Comparison of ENCODE assay signal across 9 cellular contexts in genomic region chr17:7405413-7405881, GRCh38. TPM values are rescaled to one million over a fixed set of nuclear protein-coding genes. Genes with fewer than 3 reads are reported as not detected.
A peak's percentile ranks its signal among the peaks of the same experiment; 100 is the strongest.
DNase-seq lines count a peak whose midpoint lies in the region; ATAC-seq lines count a peak whose summit lies in the region.
"Had no signal": no experiment of that assay in that cellular context is flagged by ENCODE, and none has a peak within 500 bp of the region (broad histone marks: within the 10 kb centered on the region; RNA-seq: fewer than 3 reads in every experiment).

No MANE protein-coding gene starts in this region.

- intact Hi-C loops in posterior vena cava (cut with DNase I), result no loop called here

- H3K27ac Mint-ChIP-seq in stimulated activated naive CD8-positive, alpha-beta T cell treated with anti-CD3 and anti-CD28 coated beads, Interleukin-15, Interleukin-2, amounts not matched to agents 100 ng/mL and 50 ng/mL, for 24 hours, result no peak overlapping the region

- H3K36me3 ChIP-seq in muscle layer of colon (ENCODE audit: insufficient read depth, low read length), result no peaks in the 10 kb centered on the region

- H3K27me3 Mint-ChIP-seq in stimulated activated naive CD8-positive, alpha-beta T cell treated with anti-CD3 and anti-CD28 coated beads, Interleukin-15, Interleukin-2, amounts not matched to agents 100 ng/mL and 50 ng/mL, for 24 hours, result no peaks in the 10 kb centered on the region

- no peak for ATAC-seq in stimulated activated naive CD8-positive, alpha-beta T cell treated with anti-CD3 and anti-CD28 coated beads, Interleukin-15, Interleukin-2, amounts not matched to agents 100 U/mL and 50 U/mL, for 24 hours
- no peak for ATAC-seq in HG03457 (IDR thresholded peaks at IDR 0.05; ENCODE audit: unreplicated experiment)

- H3K9me3 ChIP-seq in muscle layer of colon (ENCODE audit: low read length), result no peaks in the 10 kb centered on the region

- peaks cover 15% of the 10 kb centered on the region for H3K4me1 ChIP-seq in muscle layer of colon (ENCODE audit: insufficient read depth, low read length)

- H3K4me3 Mint-ChIP-seq in stimulated activated naive CD8-positive, alpha-beta T cell treated with anti-CD3 and anti-CD28 coated beads, Interleukin-15, Interleukin-2, amounts not matched to agents 100 ng/mL and 50 ng/mL, for 24 hours, result peak overlapping the region; percentile 76

- H3K4me1 Mint-ChIP-seq in stimulated activated naive CD8-positive, alpha-beta T cell treated with anti-CD3 and anti-CD28 coated beads, Interleukin-15, Interleukin-2, amounts not matched to agents 100 ng/mL and 50 ng/mL, for 24 hours (ENCODE audit: low read depth), result peaks cover 12% of the 10 kb centered on the region

- peaks cover 9% of the 10 kb centered on the region for H3K36me3 Mint-ChIP-seq in stimulated activated naive CD8-positive, alpha-beta T cell treated with anti-CD3 and anti-CD28 coated beads, Interleukin-15, Interleukin-2, amounts not matched to agents 100 ng/mL and 50 ng/mL, for 24 hours (ENCODE audit: low read depth)

- H3K4me3 ChIP-seq in muscle layer of colon (ENCODE audit: low read depth in 1 of 2, low read length in 2 of 2), result peak overlapping the region; percentile 71 to 77

- no peak for DNase-seq in stimulated activated naive CD8-positive, alpha-beta T cell treated with anti-CD3 and anti-CD28 coated beads, Interleukin-15, Interleukin-2, amounts not matched to agents 100 U/mL and 50 U/mL, for 24 hours
- DNase-seq in cerebellum (ENCODE audit: low spot score), result peak; percentile 32
- no peak for DNase-seq in posterior vena cava (ENCODE audit: low spot score)
- no peak for DNase-seq in NCI-H2107 (lab: John Stamatoyannopoulos, UW)
- no peak for DNase-seq in NCI-H526 treated with DMSO at 0.1 percent for 48 hours (lab: John Stamatoyannopoulos, UW)

- no peaks in the 10 kb centered on the region for H3K27me3 ChIP-seq in muscle layer of colon (ENCODE audit: control insufficient read depth in 1 of 2, insufficient read depth in 2 of 2, low read length in 2 of 2)

- H3K9ac ChIP-seq in muscle layer of colon (ENCODE audit: low read length), result peak overlapping the region; percentile 57

- peak overlapping the region; percentile 45 for H3K27ac ChIP-seq in muscle layer of colon (ENCODE audit: low read depth, low read length)

- H3K9me3 Mint-ChIP-seq in stimulated activated naive CD8-positive, alpha-beta T cell treated with anti-CD3 and anti-CD28 coated beads, Interleukin-15, Interleukin-2, amounts not matched to agents 100 ng/mL and 50 ng/mL, for 24 hours, result no peaks in the 10 kb centered on the region

RNA-seq across cellular contexts. Expression of gene TMEM256, which starts 1.6 kb away (rescaled TPM):
- total RNA-seq in cerebellum (36.0 TPM), posterior vena cava (10 to 100 TPM; 39.3 to 65.5 TPM)

RNA-seq across cellular contexts. Expression of gene NLGN2, which starts 2.2 kb away (rescaled TPM):
- total RNA-seq in cerebellum (11.8 TPM), posterior vena cava (10 to 100 TPM; 31.6 to 34.2 TPM)

RNA-seq across cellular contexts. Expression of gene PLSCR3, which starts 11.1 kb away (rescaled TPM):
- total RNA-seq in cerebellum (15.0 TPM), posterior vena cava (10 to 100 TPM; 31.8 to 37.6 TPM)

RNA-seq across cellular contexts. Expression of gene SPEM1, which starts 14.7 kb away (rescaled TPM):
- not detected for total RNA-seq in cerebellum
- total RNA-seq in posterior vena cava, result not detected
- total RNA-seq: subcutaneous adipose tissue had no signal

RNA-seq across cellular contexts. Expression of gene SPEM2, which starts 20.0 kb away (rescaled TPM):
- total RNA-seq in cerebellum, result not detected
- total RNA-seq in posterior vena cava, result not detected
- total RNA-seq: subcutaneous adipose tissue had no signal
